ENCODE assay signal across 10 cellular contexts in genomic region chr7:16652888-16653287, GRCh38. TPM values are rescaled to one million over a fixed set of nuclear protein-coding genes. Genes with fewer than 3 reads are reported as not detected.
DNase-seq lines count a peak whose midpoint lies in the region; ATAC-seq and TF ChIP-seq lines count a peak whose summit lies in the region.
"Had no signal": no experiment of that assay in that cellular context is flagged by ENCODE, and none has a peak within 500 bp of the region (broad histone marks: within the 10 kb centered on the region; RNA-seq: fewer than 3 reads in every experiment).

No MANE protein-coding gene starts in this region.

- H3K27me3 ChIP-seq in foreskin keratinocyte (no peaks in the 10 kb centered on the region), upper lobe of left lung (no peaks in the 10 kb centered on the region)

- 67 to 70% methylated on average over 2 of the region's 2 CpGs for WGBS in upper lobe of left lung, 2 donors

- no peaks in the 10 kb centered on the region for H3K36me3 ChIP-seq in upper lobe of left lung

- no peaks in the 10 kb centered on the region for H3K9me3 ChIP-seq in upper lobe of left lung

- H3K4me3 ChIP-seq in upper lobe of left lung = no peak overlapping the region

- peak; percentile 17 for DNase-seq in Right ventricle myocardium inferior (ENCODE audit: missing footprints)
- no peak for DNase-seq in left ventricle myocardium superior
- peak; percentile 83 for DNase-seq in NCI-H510A treated with DMSO at 0.1 percent for 48 hours (lab: John Stamatoyannopoulos, UW)
- DNase-seq in foreskin keratinocyte = peak; percentile 88 to 94
- peak in 1 of 2 donors; percentile 83 for DNase-seq in upper lobe of left lung
- DNase-seq: activated naive CD4-positive, alpha-beta T cell treated with Interleukin-2 at 50 U/mL for 16 hours; natural killer cell had no signal

- H3K27ac ChIP-seq in foreskin keratinocyte (no peak overlapping the region), upper lobe of left lung (peak overlapping the region in 1 of 4 donors; percentile 42)

- no peak for TF ChIP-seq CTCF in foreskin keratinocyte (conservative IDR thresholded peaks at IDR 0.05)
- no peak for TF ChIP-seq CTCF in upper lobe of left lung (IDR thresholded peaks at IDR 0.05)

- TF ChIP-seq EP300 in upper lobe of left lung (IDR thresholded peaks at IDR 0.05) = no peak

- no peak for TF ChIP-seq POLR2A in upper lobe of left lung (IDR thresholded peaks at IDR 0.05)

- intact Hi-C loops in Right ventricle myocardium inferior (cut with DNase I) (no loop called here), left ventricle myocardium superior (cut with micrococcal nuclease) (no loop called here)

- no peak for ATAC-seq in Right ventricle myocardium inferior
- ATAC-seq in left ventricle myocardium superior = no peak
- ATAC-seq in foreskin keratinocyte = peak; percentile 80
- ATAC-seq in upper lobe of left lung (ENCODE audit: low FRiP score in 2 of 2) = peak; percentile 19 to 75
- ATAC-seq in HG03439 (IDR thresholded peaks at IDR 0.05; ENCODE audit: unreplicated experiment) = no peak
- ATAC-seq in GM18867 (IDR thresholded peaks at IDR 0.05; ENCODE audit: unreplicated experiment) = no peak
- ATAC-seq in GM18517 (IDR thresholded peaks at IDR 0.05; ENCODE audit: unreplicated experiment) = no peak
- ATAC-seq: natural killer cell had no signal

- peaks cover 28% of the 10 kb centered on the region for H3K4me1 ChIP-seq in foreskin keratinocyte
- H3K4me1 ChIP-seq in upper lobe of left lung = peaks cover 7 to 29% (median 13%) of the 10 kb centered on the region in 4 donors

RNA-seq across cellular contexts. Expression of gene BZW2, which starts 6.9 kb away (rescaled TPM):
- total RNA-seq in Right ventricle myocardium inferior (369 TPM), left ventricle myocardium superior (377 TPM), foreskin keratinocyte (67.4 and 72.8 TPM in 2 replicates), upper lobe of left lung (10 to 100 TPM; 27.9 to 63.7 (median 31.9) TPM)
- polyA plus RNA-seq in foreskin keratinocyte = 53.1 and 66.9 TPM in 2 replicates

RNA-seq across cellular contexts. Expression of gene ANKMY2, which starts 7.3 kb away (rescaled TPM):
- total RNA-seq in Right ventricle myocardium inferior = 21.9 TPM
- total RNA-seq in left ventricle myocardium superior = 24.6 TPM
- total RNA-seq in foreskin keratinocyte = 10.1 and 10.2 TPM in 2 replicates
- polyA plus RNA-seq in foreskin keratinocyte = 5.3 and 5.4 TPM in 2 replicates
- 10 to 100 TPM in 5 of 6 donors, 1 to 10 TPM in 1; 5.8 to 16.3 (median 12.7) TPM for total RNA-seq in upper lobe of left lung

Comparison
In these comparisons a context has a peak if more than half of its experiments do, and no peak if none do; other contexts are left out.
1. ATAC-seq: peak in foreskin keratinocyte (single experiment) and upper lobe of left lung (2 of 2); none in Right ventricle myocardium inferior (single experiment), left ventricle myocardium superior (single experiment), HG03439 (single experiment), GM18867 (single experiment) and GM18517 (single experiment).